Comparison of ENCODE assay signal across 11 cellular contexts in the genomic region with DNA sequence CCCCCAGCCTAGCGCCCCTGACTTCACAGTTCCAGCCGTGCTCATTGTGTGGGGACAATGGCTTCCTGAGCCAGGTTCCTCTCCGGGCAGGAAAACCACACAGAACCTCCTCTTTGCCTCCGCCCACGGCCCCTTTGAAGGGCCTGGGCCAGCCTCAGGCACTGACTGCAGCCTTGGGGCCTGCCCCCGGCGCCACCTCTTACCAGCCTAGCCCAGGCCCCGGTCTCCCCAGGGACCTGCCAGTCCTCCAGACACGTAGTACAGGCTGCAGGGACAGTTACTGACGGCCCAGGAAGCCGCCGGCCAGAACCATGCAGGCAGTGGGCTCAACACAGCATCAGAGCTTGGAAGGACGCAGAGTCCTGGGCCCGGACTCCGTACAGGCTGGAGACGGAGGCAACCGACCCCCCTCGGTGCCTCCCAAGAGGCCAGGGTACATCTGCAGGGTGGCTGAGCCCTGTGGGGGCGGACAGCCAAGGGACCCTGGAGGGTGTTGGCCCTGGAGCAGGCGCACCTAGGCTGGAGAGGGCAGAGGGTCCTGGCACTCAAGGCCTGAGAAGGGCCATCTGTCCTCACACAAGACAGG. TPM values are rescaled to one million over a fixed set of nuclear protein-coding genes. Genes with fewer than 3 reads are reported as not detected.
DNase-seq lines count a peak whose midpoint lies in the region; ATAC-seq lines count a peak whose summit lies in the region.
"Had no signal": no experiment of that assay in that cellular context is flagged by ENCODE, and none has a peak within 500 bp of the region (broad histone marks: within the 10 kb centered on the region; RNA-seq: fewer than 3 reads in every experiment).

No MANE protein-coding gene starts in this region.

- H2BK120ac ChIP-seq in mesenchymal stem cell (ENCODE audit: low read depth, low read length): no peak overlapping the region

- no peak overlapping the region for H3K27ac Mint-ChIP-seq in T-helper 2 cell treated with Interferon-gamma antibody and Interleukin-4, amounts not matched to agents 5 μg/mL and 100 μg/mL, for 36 hours
- H3K27ac Mint-ChIP-seq: activated naive CD8-positive, alpha-beta T cell had no signal

- H3K4me2 ChIP-seq in mesenchymal stem cell (ENCODE audit: low read length, poor library complexity, severe bottlenecking): no peak overlapping the region

- no peak overlapping the region for H3K23ac ChIP-seq in mesenchymal stem cell (ENCODE audit: low read length in 2 of 2)

- no peaks in the 10 kb centered on the region for H3K79me1 ChIP-seq in mesenchymal stem cell (replicated peaks; ENCODE audit: low read length, poor library complexity, severe bottlenecking)

- no peaks in the 10 kb centered on the region for H3K36me3 Mint-ChIP-seq in T-helper 2 cell treated with Interferon-gamma antibody and Interleukin-4, amounts not matched to agents 5 μg/mL and 100 μg/mL, for 36 hours (ENCODE audit: low read depth)
- H3K36me3 Mint-ChIP-seq: activated naive CD8-positive, alpha-beta T cell had no signal

- no peak overlapping the region for H3K4me3 Mint-ChIP-seq in T-helper 2 cell treated with Interferon-gamma antibody and Interleukin-4, amounts not matched to agents 5 μg/mL and 100 μg/mL, for 36 hours
- H3K4me3 Mint-ChIP-seq: activated naive CD8-positive, alpha-beta T cell had no signal

- peak; percentile 55 for ATAC-seq in HG03108 (IDR thresholded peaks at IDR 0.05; ENCODE audit: unreplicated experiment)
- no peak for ATAC-seq in GM18907 (IDR thresholded peaks at IDR 0.05; ENCODE audit: unreplicated experiment)

- H4K8ac ChIP-seq in mesenchymal stem cell (ENCODE audit: low read length): no peak overlapping the region

- no peak overlapping the region for H2AK5ac ChIP-seq in mesenchymal stem cell (ENCODE audit: low read length, severe bottlenecking)

- H2BK5ac ChIP-seq in mesenchymal stem cell (ENCODE audit: low read depth, low read length, poor library complexity, severe bottlenecking): no peak overlapping the region

- no peaks in the 10 kb centered on the region for H3K9me3 ChIP-seq in mesenchymal stem cell (ENCODE audit: control insufficient read depth, low read length)

- no peak overlapping the region for H2AFZ ChIP-seq in mesenchymal stem cell (ENCODE audit: low read depth, low read length)

- H3K27me3 Mint-ChIP-seq in T-helper 2 cell treated with Interferon-gamma antibody and Interleukin-4, amounts not matched to agents 5 μg/mL and 100 μg/mL, for 36 hours (ENCODE audit: low read depth): peaks cover 20% of the 10 kb centered on the region

- peak overlapping the region; percentile 52 for H4K91ac ChIP-seq in mesenchymal stem cell (ENCODE audit: low read length)

- no peak overlapping the region for H3K4ac ChIP-seq in mesenchymal stem cell (ENCODE audit: low read depth in 1 of 2, low read length in 2 of 2)

- no peak overlapping the region for H3K14ac ChIP-seq in mesenchymal stem cell (ENCODE audit: low read length in 2 of 2)

- no peak overlapping the region for H3K4me3 ChIP-seq in mesenchymal stem cell (ENCODE audit: insufficient read depth in 1 of 2, low read depth in 1 of 2, low read length in 2 of 2)

- peak; percentile 32 for DNase-seq in T-helper 2 cell treated with Interferon-gamma antibody and Interleukin-4, amounts not matched to agents 5 μg/mL and 100 μg/mL, for 36 hours (ENCODE audit: low spot score)
- DNase-seq in T-helper 2 cell: no peak
- DNase-seq in UCSD-AML1 (lab: John Stamatoyannopoulos, UW; ENCODE audit: unreplicated experiment): peak; percentile 86
- DNase-seq in mesenchymal stem cell: no peak
- no peak for DNase-seq in NCI-H82 treated with DMSO at 0.1 percent for 48 hours (lab: John Stamatoyannopoulos, UW; ENCODE audit: unreplicated experiment)
- no peak for DNase-seq in occipital lobe (lab: John Stamatoyannopoulos, UW)
- DNase-seq: NCI-H146, SHP77 treated with DMSO at 0.1 percent for 48 hours had no signal

- H3K4me1 Mint-ChIP-seq in T-helper 2 cell treated with Interferon-gamma antibody and Interleukin-4, amounts not matched to agents 5 μg/mL and 100 μg/mL, for 36 hours (ENCODE audit: low read depth): peaks cover 3% of the 10 kb centered on the region

- H3K4me1 ChIP-seq in mesenchymal stem cell (ENCODE audit: control insufficient read depth, insufficient read depth, low read depth, low read length): peaks cover 36% of the 10 kb centered on the region

- no peak overlapping the region for H2BK15ac ChIP-seq in mesenchymal stem cell (ENCODE audit: low read depth, poor library complexity, severe bottlenecking)

- H3K27me3 ChIP-seq in mesenchymal stem cell (ENCODE audit: control insufficient read depth in 1 of 2, insufficient read depth in 1 of 2, low read length in 2 of 2): peaks cover 12 to 55% of the 10 kb centered on the region in 2 experiments

- H3K36me3 ChIP-seq in mesenchymal stem cell (ENCODE audit: control insufficient read depth in 1 of 2, insufficient read depth in 2 of 2, low read depth in 1 of 2, low read length in 2 of 2): peaks cover 0 to 4% of the 10 kb centered on the region in 2 experiments

- H3K27ac ChIP-seq in mesenchymal stem cell (ENCODE audit: low read length, poor library complexity, severe bottlenecking): no peak overlapping the region

- no peak overlapping the region for H3K18ac ChIP-seq in mesenchymal stem cell (ENCODE audit: low read depth in 1 of 2, low read length in 2 of 2)

- H3K9ac ChIP-seq in mesenchymal stem cell (ENCODE audit: low read length): no peak overlapping the region

- H2BK12ac ChIP-seq in mesenchymal stem cell (ENCODE audit: low read length in 2 of 2): no peak overlapping the region

- 86% methylated on average over 20 of the region's 20 CpGs for WGBS in mesenchymal stem cell

- no peaks in the 10 kb centered on the region for H3K9me3 Mint-ChIP-seq in T-helper 2 cell treated with Interferon-gamma antibody and Interleukin-4, amounts not matched to agents 5 μg/mL and 100 μg/mL, for 36 hours

RNA-seq across cellular contexts. Expression of a gene that starts 20.9 kb away (rescaled TPM):
- 18.8 TPM for polyA plus RNA-seq in mesenchymal stem cell (2013, experiment 1 of 2)
- polyA plus RNA-seq in mesenchymal stem cell (2013, experiment 2 of 2): 21.0 TPM
- total RNA-seq in occipital lobe: 18.2 TPM

RNA-seq across cellular contexts. Expression of a gene that starts 33.4 kb away (rescaled TPM):
- polyA plus RNA-seq in mesenchymal stem cell (2013, experiment 1 of 2): 0.94 TPM
- polyA plus RNA-seq in mesenchymal stem cell (2013, experiment 2 of 2): 0.81 TPM
- 31.7 TPM for total RNA-seq in occipital lobe

RNA-seq across cellular contexts. Expression of a gene that starts 46.3 kb away (rescaled TPM):
- polyA plus RNA-seq in mesenchymal stem cell (2013, experiment 1 of 2): 21.9 TPM
- polyA plus RNA-seq in mesenchymal stem cell (2013, experiment 2 of 2): 23.4 TPM
- 45.4 TPM for total RNA-seq in occipital lobe

Comparison
In these comparisons a context has a peak if more than half of its experiments do, and no peak if none do; other contexts are left out.
1. DNase-seq: peak in T-helper 2 cell treated with Interferon-gamma antibody and Interleukin-4, amounts not matched to agents 5 μg/mL and 100 μg/mL, for 36 hours (single experiment) and UCSD-AML1 (single experiment); none in T-helper 2 cell (0 of 5), mesenchymal stem cell (single experiment), NCI-H82 treated with DMSO at 0.1 percent for 48 hours (single experiment) and occipital lobe (single experiment).